8 cellular contexts compared by ENCODE assay signal in the genomic region with DNA sequence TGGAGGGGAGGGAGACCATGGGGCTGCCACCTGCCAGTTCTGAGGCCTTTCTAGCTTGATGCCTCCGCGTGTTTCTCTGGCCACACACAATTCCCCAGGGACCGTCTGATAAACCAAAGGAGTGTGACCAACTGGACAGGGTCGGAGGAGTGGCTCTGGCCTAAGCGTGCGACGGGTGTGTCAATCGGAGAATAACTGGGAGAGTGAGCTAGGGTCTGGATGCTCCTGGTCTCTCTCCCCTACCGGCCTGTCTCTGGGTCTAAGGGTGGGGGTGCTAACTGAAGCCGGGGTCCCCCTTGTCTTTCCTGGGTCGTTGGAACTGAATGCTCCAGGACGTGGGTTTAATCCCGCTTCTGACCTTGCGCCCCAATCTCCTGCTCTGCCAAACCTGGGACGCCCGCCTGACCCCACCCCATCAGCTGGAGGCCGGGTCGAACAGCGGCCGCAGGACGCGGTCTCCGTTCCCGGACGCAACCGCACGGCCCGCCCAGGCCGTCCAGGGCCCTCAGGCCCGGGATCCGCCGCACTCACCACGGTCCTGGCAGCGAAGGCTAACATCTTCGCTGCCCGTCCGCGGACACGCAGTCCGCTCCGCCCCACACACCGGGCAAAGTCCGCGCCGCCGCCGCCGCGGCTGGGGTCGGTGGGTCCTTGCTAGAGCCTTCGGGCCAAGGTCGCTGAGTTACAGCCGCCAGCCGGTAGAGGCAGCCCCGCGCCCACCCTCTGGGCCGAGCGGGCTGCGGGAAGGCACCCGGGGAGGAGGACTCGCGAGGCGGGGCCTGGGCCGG. TPM values are rescaled to one million over a fixed set of nuclear protein-coding genes. Genes with fewer than 3 reads are reported as not detected.
DNase-seq lines count a peak whose midpoint lies in the region; ATAC-seq, FAIRE-seq and TF ChIP-seq lines count a peak whose summit lies in the region.

No MANE protein-coding gene starts in this region.

- no peak for FAIRE-seq in A549 (lab: Jason Lieb, UNC)

- no peak for TF ChIP-seq RAD21 in A549 (conservative IDR thresholded peaks at IDR 0.05 in 1 of 2, IDR thresholded peaks at IDR 0.05 in 1 of 2)

- TF ChIP-seq EP300 in A549 (IDR thresholded peaks at IDR 0.05), result no peak

- H3K27me3 ChIP-seq in iPS-18a (ENCODE audit: control insufficient read depth, insufficient read depth, low read length) (peaks cover 15% of the 10 kb centered on the region), smooth muscle cell (ENCODE audit: low read depth) (no peaks in the 10 kb centered on the region)

- no peaks in the 10 kb centered on the region for H3F3A ChIP-seq in smooth muscle cell (ENCODE audit: low read depth)

- H3K4me2 ChIP-seq in A549 (peak overlapping the region; percentile 96), smooth muscle cell (peak overlapping the region; percentile 85)

- peak overlapping the region; percentile 96 for H2AFZ ChIP-seq in smooth muscle cell (ENCODE audit: low read depth)

- no peak for TF ChIP-seq CTCF in A549 (IDR thresholded peaks at IDR 0.05)
- no peak for TF ChIP-seq CTCF in astrocyte of the spinal cord (IDR thresholded peaks at IDR 0.05; ENCODE audit: low read depth, low read length)
- no peak for TF ChIP-seq CTCF in smooth muscle cell (IDR thresholded peaks at IDR 0.05; ENCODE audit: borderline replicate concordance, insufficient read depth, poor library complexity, severe bottlenecking)

- in situ Hi-C loops in astrocyte of the spinal cord (cut with HindIII; ENCODE audit: low sequenced_read_pairs), result no loop called here

- POLR2A ChIA-PET in A549 (lab: Yijun Ruan, JAX), result interaction anchor here (1.1 to 2.4 kb wide), 3 partner anchors 15 to 42 kb away, joined by 3 to 7 read pairs (median 5); a partner anchor contains a TSS

- peaks cover 31% of the 10 kb centered on the region for H3K79me2 ChIP-seq in smooth muscle cell (ENCODE audit: low read depth)

- H3K4me3 ChIP-seq in A549 (peak overlapping the region; percentile 61), astrocyte of the spinal cord (ENCODE audit: low read depth, low read length) (peak overlapping the region; percentile 64), iPS-18a (ENCODE audit: low read length) (peak overlapping the region; percentile 86), smooth muscle cell (peak overlapping the region; percentile 90)

- WGBS in A549 (ENCODE audit: missing lambda C conversion rate), result 10% methylated on average over 22 of the region's 64 CpGs
- 6% methylated on average over 64 of the region's 64 CpGs for WGBS in smooth muscle cell (ENCODE audit: low lambda C conversion rate)

- peaks cover 9% of the 10 kb centered on the region for H4K20me1 ChIP-seq in smooth muscle cell (ENCODE audit: low read depth)

- H3K9me3 ChIP-seq in A549, result no peaks in the 10 kb centered on the region
- H3K9me3 ChIP-seq in iPS-18a (ENCODE audit: control insufficient read depth, low read depth, low read length), result no peaks in the 10 kb centered on the region
- H3K9me3 ChIP-seq in smooth muscle cell (replicated peaks; ENCODE audit: low read depth), result no peaks in the 10 kb centered on the region

- ATAC-seq in A549 (peak; percentile 52 to 58), GM18867 (IDR thresholded peaks at IDR 0.05; ENCODE audit: unreplicated experiment) (peak; percentile 4)

- H3K36me3 ChIP-seq in iPS-18a (ENCODE audit: control insufficient read depth, low read depth, low read length), result no peaks in the 10 kb centered on the region
- H3K36me3 ChIP-seq in smooth muscle cell (ENCODE audit: low read depth), result no peaks in the 10 kb centered on the region

- H3K4me1 ChIP-seq in A549, result peaks cover 30% of the 10 kb centered on the region
- no peaks in the 10 kb centered on the region for H3K4me1 ChIP-seq in iPS-18a (ENCODE audit: control insufficient read depth, low read depth, low read length)
- peaks cover 9% of the 10 kb centered on the region for H3K4me1 ChIP-seq in smooth muscle cell (ENCODE audit: low read depth)

- DNase-seq in A549 (ENCODE audit: low read depth in 1 of 2, low spot score in 1 of 2), result peak; percentile 40
- peak; percentile 71 for DNase-seq in HuH-7 (ENCODE audit: low spot score)
- no peak for DNase-seq in astrocyte of the spinal cord (ENCODE audit: low read depth, low spot score)
- DNase-seq in smooth muscle cell (lab: John Stamatoyannopoulos, UW; ENCODE audit: unreplicated experiment), result no peak
- no peak for DNase-seq in NAMALWA (ENCODE audit: low spot score)
- DNase-seq in Ammon's horn (ENCODE audit: low spot score), result no peak

- TF ChIP-seq POLR2A in A549 (IDR thresholded peaks at IDR 0.05; ENCODE audit: low read length), result no peak

- H3K27ac ChIP-seq in A549, result peak overlapping the region; percentile 92 to 97
- H3K27ac ChIP-seq in iPS-18a (ENCODE audit: low read length), result no peak overlapping the region
- no peak overlapping the region for H3K27ac ChIP-seq in smooth muscle cell (ENCODE audit: low read depth)

- H3K9ac ChIP-seq in iPS-18a (ENCODE audit: low read length) (peak overlapping the region; percentile 2), smooth muscle cell (ENCODE audit: low read depth) (peak overlapping the region; percentile 71)

- CTCF ChIA-PET in A549 (lab: Yijun Ruan, JAX), result interaction anchor here (0.7 to 1.2 kb wide), 3 partner anchors 22 to 516 kb away, joined by 3 read pairs; a partner anchor contains a TSS

TF ChIP-seq in A549, 52 proteins besides CTCF, POLR2A, EP300 and RAD21:
- TF ChIP-seq MYC (IDR thresholded peaks at IDR 0.05; ENCODE audit: borderline replicate concordance, low read length), result peak; percentile 35; the same call in 1 of the 2 replicates
- TF ChIP-seq NFE2L2 (conservative IDR thresholded peaks at IDR 0.05; ENCODE audit: low read length), result no peak
- no peak for TF ChIP-seq CBX2 (IDR thresholded peaks at IDR 0.05; ENCODE audit: borderline replicate concordance, low read depth)
- TF ChIP-seq HOXB5 (CRISPR knock-in tag; IDR thresholded peaks at IDR 0.05), result 0 out of 2 replicates have a peak, but pooled peaks have one; percentile 46
- peak; percentile 62; the same call in 1 of the 2 replicates for TF ChIP-seq PHF8 (IDR thresholded peaks at IDR 0.05; ENCODE audit: borderline replicate concordance, low read depth)

RNA-seq across cellular contexts. Expression of a gene that starts 0.4 kb away (rescaled TPM):
- 20.5 and 20.8 TPM in 2 replicates for polyA plus RNA-seq in A549 (2011; rRNA removed)
- polyA plus RNA-seq in A549 (2012; cell fraction: cytosol; rRNA removed), result 25.2 and 33.6 TPM in 2 replicates
- polyA plus RNA-seq in A549 (2012; cell fraction: nucleus; rRNA removed), result 37.5 and 53.0 TPM in 2 replicates
- polyA plus RNA-seq in A549 (2017; fragmentation: RNase III; extraction: RNeasy Plus Mini Kit Qiagen cat#74134 plus additional on column Dnase treatment), result 22.7 to 26.2 TPM (median 26.0 TPM) in 3 replicates
- 26.6 and 34.0 TPM in 2 replicates for polyA minus RNA-seq in A549 (2011; rRNA and poly(A)+ RNA removed)
- 20.0 and 24.3 TPM in 2 replicates for total RNA-seq in smooth muscle cell
- 38.4 and 52.3 TPM in 2 replicates for polyA plus RNA-seq in smooth muscle cell

RNA-seq across cellular contexts. Expression of a gene that starts 1.1 kb away (rescaled TPM):
- polyA plus RNA-seq in A549 (2011; rRNA removed) (140 and 149 TPM in 2 replicates), A549 (2017; fragmentation: RNase III; extraction: RNeasy Plus Mini Kit Qiagen cat#74134 plus additional on column Dnase treatment) (140 to 167 TPM (median 161 TPM) in 3 replicates), smooth muscle cell (88.7 and 94.9 TPM in 2 replicates)
- polyA plus RNA-seq in A549 (2012; cell fraction: cytosol; rRNA removed), result 95.3 and 125 TPM in 2 replicates
- 109 and 124 TPM in 2 replicates for polyA plus RNA-seq in A549 (2012; cell fraction: nucleus; rRNA removed)
- polyA minus RNA-seq in A549 (2011; rRNA and poly(A)+ RNA removed), result 150 and 168 TPM in 2 replicates
- total RNA-seq in smooth muscle cell, result 78.2 and 119 TPM in 2 replicates

RNA-seq across cellular contexts. Expression of a gene that starts 29.2 kb away (rescaled TPM):
- polyA plus RNA-seq in A549 (2011; rRNA removed) (25.6 and 31.4 TPM in 2 replicates), A549 (2017; fragmentation: RNase III; extraction: RNeasy Plus Mini Kit Qiagen cat#74134 plus additional on column Dnase treatment) (21.8 to 23.5 TPM (median 22.2 TPM) in 3 replicates), smooth muscle cell (17.8 and 21.5 TPM in 2 replicates)
- 37.1 and 43.6 TPM in 2 replicates for polyA plus RNA-seq in A549 (2012; cell fraction: cytosol; rRNA removed)
- 48.5 and 52.7 TPM in 2 replicates for polyA plus RNA-seq in A549 (2012; cell fraction: nucleus; rRNA removed)
- 21.0 and 23.0 TPM in 2 replicates for polyA minus RNA-seq in A549 (2011; rRNA and poly(A)+ RNA removed)
- 14.4 and 18.1 TPM in 2 replicates for total RNA-seq in smooth muscle cell

Comparison
In these comparisons a context has a peak if more than half of its experiments do, and no peak if none do; other contexts are left out.
1. DNase-seq: peak in A549 (2 of 2) and HuH-7 (single experiment); none in astrocyte of the spinal cord (single experiment), smooth muscle cell (single experiment), NAMALWA (single experiment) and Ammon's horn (single experiment).
2. H3K27ac ChIP-seq: peak in A549 (2 of 2); none in iPS-18a (single experiment) and smooth muscle cell (single experiment).
3. Peak in every context shown above with its lines, with median percentiles within 50 percentile points of each other: H3K4me3 ChIP-seq.